8 cellular contexts compared by ENCODE assay signal in genomic region chr2:97589598-97590510, GRCh38. TPM values are rescaled to one million over a fixed set of nuclear protein-coding genes. Genes with fewer than 3 reads are reported as not detected.
DNase-seq lines count a peak whose midpoint lies in the region; ATAC-seq and TF ChIP-seq lines count a peak whose summit lies in the region.
"Not testable (repeated sequence)": the region's sequence is repeated elsewhere in the genome, so short reads cannot be mapped to it uniquely, and the experiment has no call there.

Gene ANKRD36B, minus strand, starts transcription at chr2:97589877. Its CDS starts 192 bp downstream, at chr2:97589685.

- H2AFZ ChIP-seq in smooth muscle cell (ENCODE audit: low read depth): peak within 1 kb of the TSS; percentile 99

- not testable (repeated sequence) for H3K9me3 ChIP-seq in effector memory CD4-positive, alpha-beta T cell (ENCODE audit: control insufficient read depth, low read length); smooth muscle cell (replicated peaks; ENCODE audit: low read depth); vagina

- peak in 1 of 2 donors; percentile 28 for TF ChIP-seq POLR2A in vagina (IDR thresholded peaks at IDR 0.05)

- intact Hi-C loops in vagina (cut with DNase I): loop anchor here (5.0 kb wide), 1 partner anchor 107 kb away; no protein-coding TSS in a partner anchor

- WGBS in smooth muscle cell (ENCODE audit: low lambda C conversion rate): 0% methylated on average over 21 of the region's 90 CpGs

- H3F3A ChIP-seq in smooth muscle cell (ENCODE audit: low read depth): not testable (repeated sequence)

- H3K4me1 ChIP-seq in effector memory CD4-positive, alpha-beta T cell (ENCODE audit: control insufficient read depth, insufficient read depth, low read length, poor library complexity, severe bottlenecking); smooth muscle cell (ENCODE audit: low read depth); vagina: not testable (repeated sequence)

- TF ChIP-seq CTCF in smooth muscle cell (IDR thresholded peaks at IDR 0.05; ENCODE audit: borderline replicate concordance, insufficient read depth, poor library complexity, severe bottlenecking); vagina (IDR thresholded peaks at IDR 0.05): not testable (repeated sequence)

- not testable (repeated sequence) for H3K36me3 ChIP-seq in effector memory CD4-positive, alpha-beta T cell (ENCODE audit: control insufficient read depth, insufficient read depth, low read length); smooth muscle cell (ENCODE audit: low read depth); vagina

- H3K27me3 ChIP-seq in effector memory CD4-positive, alpha-beta T cell (replicated peaks; ENCODE audit: control insufficient read depth, insufficient read depth, low read length, poor library complexity, severe bottlenecking); smooth muscle cell (ENCODE audit: low read depth); vagina: not testable (repeated sequence)

- peak within 1 kb of the TSS; percentile 95 for H3K4me2 ChIP-seq in smooth muscle cell

- peak within 1 kb of the TSS; percentile 73 for H3K27ac ChIP-seq in effector memory CD4-positive, alpha-beta T cell (ENCODE audit: insufficient read depth, low read length, poor library complexity, severe bottlenecking)
- peak within 1 kb of the TSS; percentile 63 for H3K27ac ChIP-seq in smooth muscle cell (ENCODE audit: low read depth)
- H3K27ac ChIP-seq in vagina: peak within 1 kb of the TSS; percentile 95

- H3K79me2 ChIP-seq in smooth muscle cell (ENCODE audit: low read depth): peaks cover 11% of the 10 kb centered on the region

- H3K4me3 ChIP-seq in effector memory CD4-positive, alpha-beta T cell (ENCODE audit: insufficient read depth, low read depth, low read length, poor library complexity, severe bottlenecking): peak within 1 kb of the TSS; percentile 76
- H3K4me3 ChIP-seq in smooth muscle cell: peak within 1 kb of the TSS; percentile 83
- peak within 1 kb of the TSS; percentile 60 to 78 for H3K4me3 ChIP-seq in vagina

- peak; percentile 54 for DNase-seq in NCI-H460 (ENCODE audit: extremely low read depth, low read depth)
- peak; percentile 39 for DNase-seq in activated T-cell treated with anti-CD3 and anti-CD28 coated beads for 1 hour (ENCODE audit: low read depth)
- DNase-seq in effector memory CD4-positive, alpha-beta T cell: peak; percentile 56 to 76 (median 66)
- peak; percentile 95 for DNase-seq in left kidney (ENCODE audit: low read depth, low spot score)
- not testable (repeated sequence) for DNase-seq in smooth muscle cell (lab: John Stamatoyannopoulos, UW; ENCODE audit: unreplicated experiment)
- peak in 1 of 2 donors; percentile 85 for DNase-seq in vagina (ENCODE audit: extremely low spot score in 2 of 2)

- not testable (repeated sequence) for H4K20me1 ChIP-seq in smooth muscle cell (ENCODE audit: low read depth)

- ATAC-seq in GM18502 (IDR thresholded peaks at IDR 0.05; ENCODE audit: poor library complexity, unreplicated experiment): peak; percentile 72
- ATAC-seq in HG02763 (IDR thresholded peaks at IDR 0.05; ENCODE audit: unreplicated experiment): peak; percentile 57

- H3K9ac ChIP-seq in smooth muscle cell (ENCODE audit: low read depth): peak within 1 kb of the TSS; percentile 55

RNA-seq across cellular contexts. Expression of gene ANKRD36B, which starts in this region (rescaled TPM):
- total RNA-seq in NCI-H460 (2014; rRNA removed; shearing (Covaris generic)): 11.7 and 20.4 TPM in 2 replicates
- 32.4 and 40.7 TPM in 2 replicates for polyA plus RNA-seq in NCI-H460 (2014; cell fraction: nucleus; rRNA removed)
- total RNA-seq in smooth muscle cell: 16.9 and 41.1 TPM in 2 replicates
- polyA plus RNA-seq in smooth muscle cell: 13.9 and 27.4 TPM in 2 replicates
- 53.0 TPM for total RNA-seq in vagina
